In the genomic region with DNA sequence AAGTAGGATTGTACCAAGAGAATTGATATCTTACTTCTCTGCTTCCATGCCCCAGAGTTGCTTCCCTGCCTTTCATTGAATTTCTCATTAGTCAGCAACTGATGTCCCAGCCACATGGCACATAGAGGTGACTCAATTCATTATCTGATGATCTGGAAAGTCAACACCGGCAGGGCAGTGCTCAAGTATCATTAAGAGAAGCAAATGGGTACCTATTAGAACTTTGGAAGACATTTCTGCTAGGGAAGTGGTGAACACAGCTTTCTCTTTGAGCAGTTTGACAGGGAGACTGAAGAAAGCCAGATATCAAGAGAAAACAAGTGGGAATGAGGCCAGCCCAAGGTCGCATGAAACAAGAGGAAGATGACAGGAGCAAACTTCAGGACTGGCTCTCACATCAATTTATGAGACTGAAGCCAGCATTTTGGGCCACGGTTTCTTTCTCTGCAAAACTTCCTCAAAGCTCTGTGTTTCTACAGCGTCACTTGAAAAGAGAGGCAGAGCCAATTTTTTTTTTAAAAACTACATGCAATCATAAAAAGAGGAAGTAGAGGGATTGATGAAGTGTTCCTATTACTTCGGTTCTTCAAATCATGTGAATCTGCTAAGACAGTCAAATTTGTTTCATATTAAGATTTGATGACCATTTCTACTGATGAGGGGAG, we compare ENCODE assay signal across 9 cellular contexts.
DNase-seq lines count a peak whose midpoint lies in the region; ATAC-seq and TF ChIP-seq lines count a peak whose summit lies in the region.
"Had no signal": no experiment of that assay in that cellular context is flagged by ENCODE, and none has a peak within 500 bp of the region (broad histone marks: within the 10 kb centered on the region; RNA-seq: fewer than 3 reads in every experiment).

No MANE protein-coding gene starts in this region.

- no peak for TF ChIP-seq POLR2A in ovary (IDR thresholded peaks at IDR 0.05)

- H3K4me3 Mint-ChIP-seq in stimulated activated naive CD8-positive, alpha-beta T cell treated with anti-CD3 and anti-CD28 coated beads, Interleukin-15, Interleukin-2, amounts not matched to agents 100 ng/mL and 50 ng/mL, for 24 hours, result no peak overlapping the region

- TF ChIP-seq CTCF in hepatocyte (IDR thresholded peaks at IDR 0.05; ENCODE audit: poor library complexity) (no peak), ovary (IDR thresholded peaks at IDR 0.05) (no peak)

- no peaks in the 10 kb centered on the region for H4K20me1 ChIP-seq in hepatocyte (ENCODE audit: insufficient read depth, poor library complexity, severe bottlenecking)

- H3K27me3 ChIP-seq in hepatocyte (no peaks in the 10 kb centered on the region), ovary (no peaks in the 10 kb centered on the region)

- peak overlapping the region; percentile 40 for H3K27ac Mint-ChIP-seq in stimulated activated naive CD8-positive, alpha-beta T cell treated with anti-CD3 and anti-CD28 coated beads, Interleukin-15, Interleukin-2, amounts not matched to agents 100 ng/mL and 50 ng/mL, for 24 hours

- H3K36me3 ChIP-seq in hepatocyte (replicated peaks; ENCODE audit: insufficient read depth, low read depth), result no peaks in the 10 kb centered on the region
- no peaks in the 10 kb centered on the region for H3K36me3 ChIP-seq in ovary

- intact Hi-C loops in ovary (cut with DNase I), result loop anchor here in 1 of 4 donors (10.0 kb wide), 1 partner anchor 170 kb away; no protein-coding TSS in a partner anchor

- no peaks in the 10 kb centered on the region for H3K9me2 ChIP-seq in hepatocyte (replicated peaks; ENCODE audit: insufficient read depth)

- H3K4me1 ChIP-seq in hepatocyte (ENCODE audit: insufficient read depth) (no peaks in the 10 kb centered on the region), ovary (ENCODE audit: insufficient read depth) (no peaks in the 10 kb centered on the region)

- no peaks in the 10 kb centered on the region for H3K9me3 Mint-ChIP-seq in stimulated activated naive CD8-positive, alpha-beta T cell treated with anti-CD3 and anti-CD28 coated beads, Interleukin-15, Interleukin-2, amounts not matched to agents 100 ng/mL and 50 ng/mL, for 24 hours

- ATAC-seq in stimulated activated naive CD8-positive, alpha-beta T cell treated with anti-CD3 and anti-CD28 coated beads, Interleukin-15, Interleukin-2, amounts not matched to agents 100 U/mL and 50 U/mL, for 24 hours, result no peak
- ATAC-seq in GM21529 (IDR thresholded peaks at IDR 0.05; ENCODE audit: unreplicated experiment), result no peak
- ATAC-seq in HG02870 (IDR thresholded peaks at IDR 0.05; ENCODE audit: unreplicated experiment), result no peak

- peaks cover 50% of the 10 kb centered on the region for H3K4me1 Mint-ChIP-seq in stimulated activated naive CD8-positive, alpha-beta T cell treated with anti-CD3 and anti-CD28 coated beads, Interleukin-15, Interleukin-2, amounts not matched to agents 100 ng/mL and 50 ng/mL, for 24 hours (ENCODE audit: low read depth)

- no peak for DNase-seq in stimulated activated naive CD8-positive, alpha-beta T cell treated with anti-CD3 and anti-CD28 coated beads, Interleukin-15, Interleukin-2, amounts not matched to agents 100 U/mL and 50 U/mL, for 24 hours
- DNase-seq in SIG-M5 (lab: John Stamatoyannopoulos, UW) (peak; percentile 3), hepatocyte (ENCODE audit: low spot score) (peak; percentile 24), ovary (no peak)
- DNase-seq in effector CD8-positive, alpha-beta T cell (lab: John Stamatoyannopoulos, UW), result no peak
- DNase-seq: C1 segment of cervical spinal cord had no signal

- H3K27me3 Mint-ChIP-seq in stimulated activated naive CD8-positive, alpha-beta T cell treated with anti-CD3 and anti-CD28 coated beads, Interleukin-15, Interleukin-2, amounts not matched to agents 100 ng/mL and 50 ng/mL, for 24 hours, result no peaks in the 10 kb centered on the region

- H2AFZ ChIP-seq in hepatocyte, result no peak overlapping the region

- TF ChIP-seq EP300 in ovary (IDR thresholded peaks at IDR 0.05), result no peak

- H3K4me3 ChIP-seq in hepatocyte (no peak overlapping the region), ovary (no peak overlapping the region)

- WGBS in hepatocyte (ENCODE audit: low lambda C conversion rate, missing lambda C conversion rate), result 43% methylated on average over 5 of the region's 5 CpGs
- WGBS in ovary, 3 donors, result 31 to 33% (median 31%) methylated on average over 5 of the region's 5 CpGs

- H3K9me3 ChIP-seq in hepatocyte (ENCODE audit: low read depth) (no peaks in the 10 kb centered on the region), ovary (no peaks in the 10 kb centered on the region)

- H3K79me2 ChIP-seq in hepatocyte, result no peaks in the 10 kb centered on the region

- H3K27ac ChIP-seq in hepatocyte (peak overlapping the region; percentile 67), ovary (no peak overlapping the region)

- no peaks in the 10 kb centered on the region for H3K36me3 Mint-ChIP-seq in stimulated activated naive CD8-positive, alpha-beta T cell treated with anti-CD3 and anti-CD28 coated beads, Interleukin-15, Interleukin-2, amounts not matched to agents 100 ng/mL and 50 ng/mL, for 24 hours (ENCODE audit: low read depth)

- H3K4me2 ChIP-seq in hepatocyte, result peak overlapping the region; percentile 45

Comparison
In these comparisons a context has a peak if more than half of its experiments do, and no peak if none do; other contexts are left out.
1. DNase-seq: peak in SIG-M5 (single experiment) and hepatocyte (single experiment); none in stimulated activated naive CD8-positive, alpha-beta T cell treated with anti-CD3 and anti-CD28 coated beads, Interleukin-15, Interleukin-2, amounts not matched to agents 100 U/mL and 50 U/mL, for 24 hours (single experiment), ovary (0 of 5) and effector CD8-positive, alpha-beta T cell (single experiment).